2 cellular contexts compared by ENCODE assay signal in the genomic region with DNA sequence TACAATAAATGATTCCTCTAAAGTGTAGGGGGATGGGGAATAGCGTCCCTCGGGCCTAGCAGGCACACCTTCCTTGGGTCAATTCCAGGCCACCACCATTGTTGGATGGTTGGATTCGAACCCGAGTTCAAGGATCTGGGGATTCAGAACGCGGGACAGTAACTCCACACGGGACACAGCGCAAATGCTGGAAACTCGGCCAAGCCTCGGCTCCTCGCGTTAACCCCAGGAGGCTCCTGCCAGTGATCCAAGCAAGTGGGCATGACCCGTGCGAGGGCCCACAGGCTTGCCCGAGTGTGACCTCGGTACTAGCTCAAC.
TF ChIP-seq lines count a peak whose summit lies in the region.

No MANE protein-coding gene starts in this region.

TF ChIP-seq in A549, 52 proteins besides CTCF, POLR2A, EP300 and RAD21:
- TF ChIP-seq SREBF2 (IDR thresholded peaks at IDR 0.05): no peak
- TF ChIP-seq KDM1A (IDR thresholded peaks at IDR 0.05; ENCODE audit: low read depth): no peak
- no peak for TF ChIP-seq CHD2 (IDR thresholded peaks at IDR 0.05; ENCODE audit: low read length, partially characterized antibody)

TF ChIP-seq in IMR-90, 13 proteins besides CTCF, POLR2A, EP300 and RAD21:
- TF ChIP-seq MAZ (IDR thresholded peaks at IDR 0.05; ENCODE audit: borderline replicate concordance, low read depth, low read length) (no peak), MXI1 (IDR thresholded peaks at IDR 0.05; ENCODE audit: borderline replicate concordance, low read depth, low read length) (no peak), SMC3 (IDR thresholded peaks at IDR 0.05; ENCODE audit: low read depth, low read length) (no peak), MAFK (IDR thresholded peaks at IDR 0.05; ENCODE audit: low read depth, low read length) (no peak), CEBPB (IDR thresholded peaks at IDR 0.05; ENCODE audit: low read depth, low read length) (no peak), FOS (IDR thresholded peaks at IDR 0.05; ENCODE audit: low read depth, low read length) (no peak), NFE2L2 (IDR thresholded peaks at IDR 0.05; ENCODE audit: low read depth, low read length) (no peak), RFX5 (IDR thresholded peaks at IDR 0.05; ENCODE audit: low read depth, low read length) (no peak), CHD1 (IDR thresholded peaks at IDR 0.05; ENCODE audit: low read depth, low read length) (no peak), BHLHE40 (IDR thresholded peaks at IDR 0.05; ENCODE audit: low read depth, low read length) (no peak)
- TF ChIP-seq, protein P1, sequence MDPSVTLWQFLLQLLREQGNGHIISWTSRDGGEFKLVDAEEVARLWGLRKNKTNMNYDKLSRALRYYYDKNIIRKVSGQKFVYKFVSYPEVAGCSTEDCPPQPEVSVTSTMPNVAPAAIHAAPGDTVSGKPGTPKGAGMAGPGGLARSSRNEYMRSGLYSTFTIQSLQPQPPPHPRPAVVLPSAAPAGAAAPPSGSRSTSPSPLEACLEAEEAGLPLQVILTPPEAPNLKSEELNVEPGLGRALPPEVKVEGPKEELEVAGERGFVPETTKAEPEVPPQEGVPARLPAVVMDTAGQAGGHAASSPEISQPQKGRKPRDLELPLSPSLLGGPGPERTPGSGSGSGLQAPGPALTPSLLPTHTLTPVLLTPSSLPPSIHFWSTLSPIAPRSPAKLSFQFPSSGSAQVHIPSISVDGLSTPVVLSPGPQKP (IDR thresholded peaks at IDR 0.05; ENCODE audit: borderline replicate concordance, low read depth, low read length): no peak
- TF ChIP-seq, protein P2, sequence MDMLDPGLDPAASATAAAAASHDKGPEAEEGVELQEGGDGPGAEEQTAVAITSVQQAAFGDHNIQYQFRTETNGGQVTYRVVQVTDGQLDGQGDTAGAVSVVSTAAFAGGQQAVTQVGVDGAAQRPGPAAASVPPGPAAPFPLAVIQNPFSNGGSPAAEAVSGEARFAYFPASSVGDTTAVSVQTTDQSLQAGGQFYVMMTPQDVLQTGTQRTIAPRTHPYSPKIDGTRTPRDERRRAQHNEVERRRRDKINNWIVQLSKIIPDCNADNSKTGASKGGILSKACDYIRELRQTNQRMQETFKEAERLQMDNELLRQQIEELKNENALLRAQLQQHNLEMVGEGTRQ (IDR thresholded peaks at IDR 0.05; ENCODE audit: low read depth, low read length): no peak
